Comparison of ENCODE assay signal across 18 cellular contexts in genomic region chr19:38720559-38721236, GRCh38. TPM values are rescaled to one million over a fixed set of nuclear protein-coding genes. Genes with fewer than 3 reads are reported as not detected.
DNase-seq lines count a peak whose midpoint lies in the region; ATAC-seq and TF ChIP-seq lines count a peak whose summit lies in the region.
"Had no signal": no experiment of that assay in that cellular context is flagged by ENCODE, and none has a peak within 500 bp of the region (broad histone marks: within the 10 kb centered on the region; RNA-seq: fewer than 3 reads in every experiment).

No MANE protein-coding gene starts in this region.

- POLR2A ChIA-PET in activated CD4-positive, alpha-beta memory T cell treated with anti-CD3 and anti-CD28 coated beads for 36 hours (lab: Charles Lee), result no interaction called here

- H3K36me3 ChIP-seq in left ventricle myocardium inferior, result peaks cover 88% of the 10 kb centered on the region
- peaks cover 86 to 100% (median 99%) of the 10 kb centered on the region in 4 donors for H3K36me3 ChIP-seq in esophagus muscularis mucosa
- peaks cover 61 to 97% (median 76%) of the 10 kb centered on the region in 4 donors for H3K36me3 ChIP-seq in sigmoid colon
- H3K36me3 ChIP-seq in vagina, result peaks cover 3 to 90% of the 10 kb centered on the region in 2 donors

- H3K27me3 Mint-ChIP-seq in activated naive CD4-positive, alpha-beta T cell treated with anti-CD3 and anti-CD28 coated beads, Interleukin-2, amount 10 ng/mL, durations not matched to agents 7 days and 5 days, result no peaks in the 10 kb centered on the region
- no peaks in the 10 kb centered on the region for H3K27me3 Mint-ChIP-seq in activated CD4-positive, alpha-beta memory T cell treated with anti-CD3 and anti-CD28 coated beads for 36 hours
- H3K27me3 Mint-ChIP-seq: activated CD8-positive, alpha-beta memory T cell treated with anti-CD3 and anti-CD28 coated beads, Interleukin-2, amount 10 ng/mL, durations not matched to agents 7 days and 5 days had no signal

- H3K4me1 ChIP-seq in left ventricle myocardium inferior (peaks cover 92% of the 10 kb centered on the region), esophagus muscularis mucosa (peaks cover 58 to 74% (median 63%) of the 10 kb centered on the region in 4 donors), sigmoid colon (peaks cover 0 to 49% (median 32%) of the 10 kb centered on the region in 4 donors), vagina (peaks cover 14% of the 10 kb centered on the region)

- TF ChIP-seq CTCF in left ventricle myocardium inferior (IDR thresholded peaks at IDR 0.05; ENCODE audit: borderline replicate concordance), result no peak
- no peak for TF ChIP-seq CTCF in esophagus muscularis mucosa (IDR thresholded peaks at IDR 0.05)
- TF ChIP-seq CTCF in sigmoid colon (IDR thresholded peaks at IDR 0.05), result no peak
- no peak for TF ChIP-seq CTCF in vagina (IDR thresholded peaks at IDR 0.05)

- 84% methylated on average over 14 of the region's 15 CpGs for WGBS in esophagus muscularis mucosa
- 92 to 93% methylated on average over 15 of the region's 15 CpGs for WGBS in sigmoid colon, 2 donors

- peaks cover 15% of the 10 kb centered on the region for H3K36me3 Mint-ChIP-seq in activated naive CD4-positive, alpha-beta T cell treated with anti-CD3 and anti-CD28 coated beads, Interleukin-2, amount 10 ng/mL, durations not matched to agents 7 days and 5 days
- peaks cover 4% of the 10 kb centered on the region for H3K36me3 Mint-ChIP-seq in activated CD4-positive, alpha-beta memory T cell treated with anti-CD3 and anti-CD28 coated beads for 36 hours

- H3K9me3 Mint-ChIP-seq in activated naive CD4-positive, alpha-beta T cell treated with anti-CD3 and anti-CD28 coated beads, Interleukin-2, amount 10 ng/mL, durations not matched to agents 7 days and 5 days, result no peaks in the 10 kb centered on the region
- no peaks in the 10 kb centered on the region for H3K9me3 Mint-ChIP-seq in activated CD4-positive, alpha-beta memory T cell treated with anti-CD3 and anti-CD28 coated beads for 36 hours
- H3K9me3 Mint-ChIP-seq: activated naive CD4-positive, alpha-beta T cell treated with anti-CD3 and anti-CD28 coated beads for 36 hours; mesothelial cell of epicardium had no signal

- TF ChIP-seq POLR2A in esophagus muscularis mucosa (IDR thresholded peaks at IDR 0.05; ENCODE audit: low read depth), result no peak
- TF ChIP-seq POLR2A in sigmoid colon (IDR thresholded peaks at IDR 0.05), result no peak
- TF ChIP-seq POLR2A in vagina (IDR thresholded peaks at IDR 0.05), result no peak

- CTCF ChIA-PET in activated naive CD4-positive, alpha-beta T cell treated with anti-CD3 and anti-CD28 coated beads, Interleukin-2, amount 10 ng/mL, durations not matched to agents 7 days and 5 days (lab: Charles Lee), result no interaction called here
- CTCF ChIA-PET in activated CD4-positive, alpha-beta memory T cell treated with anti-CD3 and anti-CD28 coated beads for 36 hours (lab: Charles Lee), result no interaction called here

- H3K27me3 ChIP-seq in left ventricle myocardium inferior (ENCODE audit: low read depth), result no peaks in the 10 kb centered on the region
- H3K27me3 ChIP-seq in esophagus muscularis mucosa, result no peaks in the 10 kb centered on the region
- H3K27me3 ChIP-seq in sigmoid colon, result no peaks in the 10 kb centered on the region
- H3K27me3 ChIP-seq in vagina, result no peaks in the 10 kb centered on the region

- in situ Hi-C loops in ACHN (cut with HindIII; ENCODE audit: low pct_ligation_motif_present, low pct_unique_long_range_greater_than_20kb, low sequenced_read_pairs), result no loop called here

- intact Hi-C loops in left ventricle myocardium inferior (cut with micrococcal nuclease) (no loop called here), Right ventricle myocardium superior (cut with DNase I) (no loop called here), esophagus muscularis mucosa (cut with DNase I) (no loop called here), sigmoid colon (cut with DNase I) (loop anchor here (5.0 kb wide), 1 partner anchor 112 kb away; the partner anchor contains the start of gene ECH1), vagina (cut with DNase I) (no loop called here)
- intact Hi-C loops in activated CD4-positive, alpha-beta memory T cell treated with anti-CD3 and anti-CD28 coated beads for 36 hours (cut with micrococcal nuclease), result no loop called here

- H3K4me3 ChIP-seq in left ventricle myocardium inferior (no peak overlapping the region), esophagus muscularis mucosa (no peak overlapping the region), sigmoid colon (no peak overlapping the region), vagina (no peak overlapping the region)

- DNase-seq in left ventricle myocardium inferior (no peak), Right ventricle myocardium superior (no peak), esophagus muscularis mucosa (ENCODE audit: extremely low spot score) (no peak), sigmoid colon (no peak), vagina (ENCODE audit: extremely low spot score in 2 of 2) (no peak), ACHN (no peak)
- no peak for DNase-seq in activated naive CD4-positive, alpha-beta T cell treated with anti-CD3 and anti-CD28 coated beads, Interleukin-2, amount 10 ng/mL, durations not matched to agents 7 days and 5 days
- no peak for DNase-seq in activated CD4-positive, alpha-beta memory T cell treated with anti-CD3 and anti-CD28 coated beads for 36 hours
- DNase-seq: activated CD8-positive, alpha-beta memory T cell treated with anti-CD3 and anti-CD28 coated beads, Interleukin-2, amount 10 ng/mL, durations not matched to agents 7 days and 5 days; activated naive CD4-positive, alpha-beta T cell treated with anti-CD3 and anti-CD28 coated beads for 36 hours; central memory CD4-positive, alpha-beta T cell; erythroblast; NCI-H2227 treated with DMSO at 0.1 percent for 48 hours; posterior cingulate gyrus; stimulated activated naive CD4-positive, alpha-beta T cell had no signal

- ATAC-seq in Right ventricle myocardium superior (ENCODE audit: poor library complexity), result no peak
- ATAC-seq: activated CD8-positive, alpha-beta memory T cell treated with anti-CD3 and anti-CD28 coated beads, Interleukin-2, amount 10 ng/mL, durations not matched to agents 7 days and 5 days had no signal

- TF ChIP-seq EP300 in esophagus muscularis mucosa (IDR thresholded peaks at IDR 0.05) (no peak), sigmoid colon (IDR thresholded peaks at IDR 0.05) (no peak)

- H3K27ac ChIP-seq in left ventricle myocardium inferior (replicated peaks), result peak overlapping the region; percentile 91
- H3K27ac ChIP-seq in esophagus muscularis mucosa (replicated peaks in 1 of 4), result peak overlapping the region; percentile 62 to 98 (median 76)
- H3K27ac ChIP-seq in sigmoid colon, result peak overlapping the region; percentile 67 to 97 (median 76)
- H3K27ac ChIP-seq in vagina, result peak overlapping the region; percentile 63
- H3K27ac ChIP-seq: VCaP had no signal

- H3K4me3 Mint-ChIP-seq in activated naive CD4-positive, alpha-beta T cell treated with anti-CD3 and anti-CD28 coated beads, Interleukin-2, amount 10 ng/mL, durations not matched to agents 7 days and 5 days, result no peak overlapping the region
- no peak overlapping the region for H3K4me3 Mint-ChIP-seq in activated CD4-positive, alpha-beta memory T cell treated with anti-CD3 and anti-CD28 coated beads for 36 hours
- H3K4me3 Mint-ChIP-seq: activated CD8-positive, alpha-beta memory T cell treated with anti-CD3 and anti-CD28 coated beads, Interleukin-2, amount 10 ng/mL, durations not matched to agents 7 days and 5 days; activated naive CD4-positive, alpha-beta T cell treated with anti-CD3 and anti-CD28 coated beads for 36 hours; mesothelial cell of epicardium had no signal

- H3K27ac Mint-ChIP-seq in activated naive CD4-positive, alpha-beta T cell treated with anti-CD3 and anti-CD28 coated beads, Interleukin-2, amount 10 ng/mL, durations not matched to agents 7 days and 5 days, result no peak overlapping the region
- no peak overlapping the region for H3K27ac Mint-ChIP-seq in activated CD4-positive, alpha-beta memory T cell treated with anti-CD3 and anti-CD28 coated beads for 36 hours
- H3K27ac Mint-ChIP-seq: activated CD8-positive, alpha-beta memory T cell treated with anti-CD3 and anti-CD28 coated beads, Interleukin-2, amount 10 ng/mL, durations not matched to agents 7 days and 5 days; activated naive CD4-positive, alpha-beta T cell treated with anti-CD3 and anti-CD28 coated beads for 36 hours had no signal

- no peaks in the 10 kb centered on the region for H3K4me1 Mint-ChIP-seq in activated naive CD4-positive, alpha-beta T cell treated with anti-CD3 and anti-CD28 coated beads, Interleukin-2, amount 10 ng/mL, durations not matched to agents 7 days and 5 days
- no peaks in the 10 kb centered on the region for H3K4me1 Mint-ChIP-seq in activated CD4-positive, alpha-beta memory T cell treated with anti-CD3 and anti-CD28 coated beads for 36 hours (ENCODE audit: low read depth)
- H3K4me1 Mint-ChIP-seq: activated CD8-positive, alpha-beta memory T cell treated with anti-CD3 and anti-CD28 coated beads, Interleukin-2, amount 10 ng/mL, durations not matched to agents 7 days and 5 days had no signal

- H3K9me3 ChIP-seq in left ventricle myocardium inferior (replicated peaks) (no peaks in the 10 kb centered on the region), esophagus muscularis mucosa (no peaks in the 10 kb centered on the region), sigmoid colon (no peaks in the 10 kb centered on the region), vagina (no peaks in the 10 kb centered on the region)

RNA-seq across cellular contexts. Expression of gene CAPN12, which starts 23.6 kb away (rescaled TPM):
- 0.22 TPM for total RNA-seq in left ventricle myocardium inferior
- total RNA-seq in Right ventricle myocardium superior, result not detected
- 1 to 10 TPM in 3 of 4 donors, under 1 TPM in 1; 0.83 to 2.1 (median 1.6) TPM for total RNA-seq in esophagus muscularis mucosa
- total RNA-seq in sigmoid colon, result 1 to 10 TPM in 1 of 4 donors, under 1 TPM in 2, not detected in 1; 0.33 to 3.0 (median 0.54) TPM
- polyA plus RNA-seq in sigmoid colon, result 10 to 100 TPM in 1 of 3 donors, 1 to 10 TPM in 2; 5.3 to 14.3 (median 6.0) TPM
- 9.6 TPM for total RNA-seq in vagina
- 1 to 10 TPM; 7.1 to 9.0 TPM for total RNA-seq in activated CD4-positive, alpha-beta memory T cell treated with anti-CD3 and anti-CD28 coated beads for 36 hours

RNA-seq across cellular contexts. Expression of gene LGALS7, which starts 52.6 kb away (rescaled TPM):
- total RNA-seq in left ventricle myocardium inferior (not detected), Right ventricle myocardium superior (not detected), esophagus muscularis mucosa (not detected), sigmoid colon (not detected), vagina (269 TPM)
- polyA plus RNA-seq in sigmoid colon, result not detected
- not detected for total RNA-seq in activated CD4-positive, alpha-beta memory T cell treated with anti-CD3 and anti-CD28 coated beads for 36 hours
- total RNA-seq: activated CD8-positive, alpha-beta memory T cell treated with anti-CD3 and anti-CD28 coated beads, Interleukin-2, amount 10 ng/mL, durations not matched to agents 7 days and 5 days; activated naive CD4-positive, alpha-beta T cell treated with anti-CD3 and anti-CD28 coated beads for 36 hours; HT1080; mesothelial cell of epicardium had no signal

Comparison
In these comparisons a context has a peak if more than half of its experiments do, and no peak if none do; other contexts are left out.
1. RNA of gene LGALS7, which starts 52.6 kb away (total RNA-seq): 269 TPM in vagina (single experiment); not detected in left ventricle myocardium inferior (single experiment), not detected in Right ventricle myocardium superior (single experiment), not detected in esophagus muscularis mucosa, not detected in sigmoid colon and not detected in activated CD4-positive, alpha-beta memory T cell treated with anti-CD3 and anti-CD28 coated beads for 36 hours; every median in the first group is over 100 times any median in the second.
2. Peak in every context shown above with its lines, with median percentiles within 50 percentile points of each other: H3K27ac ChIP-seq.